ENCODE assay signal across 8 cellular contexts in the genomic region with DNA sequence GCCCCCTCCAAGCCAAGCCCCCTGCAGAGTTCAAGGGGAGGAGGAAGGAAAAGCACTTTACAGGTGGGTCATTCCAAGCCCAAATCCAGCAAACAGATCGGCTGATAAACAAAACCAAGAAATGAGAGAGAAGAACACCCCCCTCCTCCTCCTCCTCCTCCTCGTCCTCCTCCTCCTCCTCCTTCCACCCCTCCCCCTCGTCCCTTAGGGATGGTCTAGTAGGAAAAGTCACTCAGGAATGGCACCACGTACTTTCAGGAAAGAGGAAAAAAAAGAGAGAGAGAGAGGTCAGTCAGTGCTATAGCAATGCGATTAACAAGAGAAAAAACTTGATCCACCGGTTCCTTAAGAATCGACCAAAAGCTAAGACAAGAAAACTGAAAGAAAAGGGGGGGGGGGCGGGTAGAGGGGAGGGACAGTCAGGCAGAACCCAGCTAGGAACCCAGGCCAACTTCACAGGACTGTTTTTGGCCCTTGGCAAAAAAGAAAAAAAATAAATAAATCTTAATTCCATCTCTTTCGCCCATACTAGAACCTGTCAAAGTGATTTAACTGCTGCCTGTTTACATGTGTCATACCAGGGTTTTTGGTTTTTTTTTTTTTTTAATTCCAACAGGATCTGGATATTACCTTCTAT. TPM values are rescaled to one million over a fixed set of nuclear protein-coding genes. Genes with fewer than 3 reads are reported as not detected.
DNase-seq lines count a peak whose midpoint lies in the region; ATAC-seq and TF ChIP-seq lines count a peak whose summit lies in the region.

No MANE protein-coding gene starts in this region.

- peak overlapping the region; percentile 66 to 90 (median 76) for H3K4me3 ChIP-seq in stomach

- TF ChIP-seq EP300 in Ishikawa (IDR thresholded peaks at IDR 0.05; ENCODE audit: borderline replicate concordance) (no peak), stomach (IDR thresholded peaks at IDR 0.05) (no peak)

- no peaks in the 10 kb centered on the region for H3K9me3 ChIP-seq in stomach

- no peak for ATAC-seq in HG03196 (IDR thresholded peaks at IDR 0.05; ENCODE audit: unreplicated experiment)
- no peak for ATAC-seq in GM21619 (IDR thresholded peaks at IDR 0.05; ENCODE audit: unreplicated experiment)

- H3K27ac ChIP-seq in stomach: peak overlapping the region; percentile 79 to 96 (median 94)

- DNase-seq in CD14-positive monocyte (ENCODE audit: low spot score) (no peak), kidney tubule cell (ENCODE audit: low spot score) (peak; percentile 42), stomach (no peak), cerebellar nuclear complex (lab: John Stamatoyannopoulos, UW) (no peak)

- no peak for TF ChIP-seq POLR2A in stomach (IDR thresholded peaks at IDR 0.05)

- H3K36me3 ChIP-seq in stomach: no peaks in the 10 kb centered on the region

- H3K4me3 Mint-ChIP-seq in CD14-positive monocyte: peak overlapping the region; percentile 84 to 95
- H3K4me3 Mint-ChIP-seq in brain: peak overlapping the region; percentile 92 to 100 (median 94)

- H3K27me3 Mint-ChIP-seq in CD14-positive monocyte (ENCODE audit: low read depth in 3 of 3) (peaks cover 19 to 26% (median 23%) of the 10 kb centered on the region in 3 donors), brain (peaks cover 12% of the 10 kb centered on the region)

- peaks cover 35% of the 10 kb centered on the region for H3K4me1 Mint-ChIP-seq in CD14-positive monocyte
- peaks cover 49% of the 10 kb centered on the region for H3K4me1 Mint-ChIP-seq in brain

- 0 to 1% (median 0%) methylated on average over 6 to 9 of the region's 9 CpGs for WGBS in stomach, 5 donors

- intact Hi-C loops in CD14-positive monocyte (cut with micrococcal nuclease) (no loop called here), stomach (cut with DNase I; ENCODE audit: low total_unique reads) (no loop called here)

- H3K36me3 Mint-ChIP-seq in CD14-positive monocyte: peaks cover 0 to 2% of the 10 kb centered on the region in 2 donors
- no peaks in the 10 kb centered on the region for H3K36me3 Mint-ChIP-seq in brain

- H3K4me1 ChIP-seq in stomach: peaks cover 8 to 40% (median 25%) of the 10 kb centered on the region in 4 donors

- TF ChIP-seq RAD21 in Ishikawa (IDR thresholded peaks at IDR 0.05; ENCODE audit: low read depth): no peak

- H3K27ac Mint-ChIP-seq in CD14-positive monocyte (peak overlapping the region in 1 of 7 donors; percentile 37), brain (peak overlapping the region; percentile 88 to 99 (median 94))

- no peaks in the 10 kb centered on the region for H3K27me3 ChIP-seq in stomach

- TF ChIP-seq CTCF in CD14-positive monocyte (IDR thresholded peaks at IDR 0.05) (no peak), brain (conservative IDR thresholded peaks at IDR 0.05) (no peak), stomach (IDR thresholded peaks at IDR 0.05) (no peak)

- H3K9me3 Mint-ChIP-seq in CD14-positive monocyte (peaks cover 0 to 1% (median 0%) of the 10 kb centered on the region in 7 donors), brain (no peaks in the 10 kb centered on the region)

TF ChIP-seq in Ishikawa, 13 proteins besides CTCF, POLR2A, EP300 and RAD21:
- TF ChIP-seq TCF12 (IDR thresholded peaks at IDR 0.05; ENCODE audit: low read depth) (no peak), CREB1 (IDR thresholded peaks at IDR 0.05; ENCODE audit: low read depth) (no peak), EGR1 (IDR thresholded peaks at IDR 0.05) (no peak), TEAD4 (IDR thresholded peaks at IDR 0.05) (0 out of 2 replicates have a peak, but pooled peaks have one; percentile 19), CEBPB (IDR thresholded peaks at IDR 0.05) (no peak), YY1 (IDR thresholded peaks at IDR 0.05; ENCODE audit: low read depth) (no peak)
- TF ChIP-seq, protein P1, sequence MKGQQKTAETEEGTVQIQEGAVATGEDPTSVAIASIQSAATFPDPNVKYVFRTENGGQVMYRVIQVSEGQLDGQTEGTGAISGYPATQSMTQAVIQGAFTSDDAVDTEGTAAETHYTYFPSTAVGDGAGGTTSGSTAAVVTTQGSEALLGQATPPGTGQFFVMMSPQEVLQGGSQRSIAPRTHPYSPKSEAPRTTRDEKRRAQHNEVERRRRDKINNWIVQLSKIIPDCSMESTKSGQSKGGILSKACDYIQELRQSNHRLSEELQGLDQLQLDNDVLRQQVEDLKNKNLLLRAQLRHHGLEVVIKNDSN (IDR thresholded peaks at IDR 0.05): no peak

RNA-seq across cellular contexts. Expression of a gene that starts 1.0 kb away (rescaled TPM):
- polyA plus RNA-seq in CD14-positive monocyte: under 1 TPM; 0.10 to 0.12 TPM
- polyA plus RNA-seq in brain (ENCODE audit: insufficient read depth, low read depth, low replicate concordance): 1.3 TPM
- total RNA-seq in stomach: 10 to 100 TPM in 2 of 5 donors, 1 to 10 TPM in 2, under 1 TPM in 1; 0.87 to 19.8 (median 7.1) TPM
- 1 to 10 TPM in 1 of 3 donors, under 1 TPM in 2; 0.56 to 3.7 (median 0.61) TPM for polyA plus RNA-seq in stomach
